ENCODE assay signal across 8 cellular contexts in genomic region chr7:137898839-137899681, GRCh38. TPM values are rescaled to one million over a fixed set of nuclear protein-coding genes. Genes with fewer than 3 reads are reported as not detected.
DNase-seq lines count a peak whose midpoint lies in the region; ATAC-seq and TF ChIP-seq lines count a peak whose summit lies in the region.

No MANE protein-coding gene starts in this region.

- POLR2A ChIA-PET in AG04450 (lab: Yijun Ruan, JAX) = no interaction called here

- TF ChIP-seq CTCF in AG04450 (IDR thresholded peaks at IDR 0.05; ENCODE audit: low read depth, low read length) = peak; percentile 98

- CTCF ChIA-PET in AG04450 (lab: Charles Lee) = interaction anchor here (0.7 to 9.9 kb wide), 16 partner anchors 9 to 292 kb away, joined by 3 to 365 read pairs (median 5); partner anchors contain the start of gene CREB3L2

- H3K9me3 ChIP-seq in AG04450 (ENCODE audit: control insufficient read depth, insufficient read depth, low read length) = no peaks in the 10 kb centered on the region; the same call in 1 of the 2 replicates

- peak; percentile 70 for ATAC-seq in GM18867 (IDR thresholded peaks at IDR 0.05; ENCODE audit: unreplicated experiment)
- peak; percentile 75 for ATAC-seq in HG03103 (IDR thresholded peaks at IDR 0.05; ENCODE audit: low read depth, unreplicated experiment)
- peak; percentile 74 to 82 for ATAC-seq in activated CD4-positive, CD25-positive, alpha-beta regulatory T cell treated with anti-CD3 and anti-CD28 coated beads, Interleukin-2, amount 50 U/mL, for 24 hours

- H3K27ac ChIP-seq in AG04450 (ENCODE audit: low read depth, low read length) (peak overlapping the region; percentile 47), caudate nucleus (ENCODE audit: low read depth, low read length) (no peak overlapping the region), layer of hippocampus (ENCODE audit: low read depth, low read length) (peak overlapping the region; percentile 63)

- no peak overlapping the region for H3K4me3 ChIP-seq in AG04450 (ENCODE audit: low read depth, low read length)

- no peaks in the 10 kb centered on the region for H3K27me3 ChIP-seq in AG04450 (ENCODE audit: control insufficient read depth, insufficient read depth, low read length)
- H3K27me3 ChIP-seq in layer of hippocampus (ENCODE audit: control insufficient read depth, insufficient read depth, low read length) = no peaks in the 10 kb centered on the region

- DNase-seq in AG04450 (ENCODE audit: low read depth, low spot score) = peak; percentile 47
- peak; percentile 89 for DNase-seq in NCI-H2227 (lab: John Stamatoyannopoulos, UW; ENCODE audit: unreplicated experiment)
- DNase-seq in caudate nucleus (lab: John Stamatoyannopoulos, UW) = peak in 59 of 61 donors; percentile 8 to 85 (median 60)
- peak; percentile 80 for DNase-seq in stimulated activated CD4-positive, alpha-beta T cell treated with anti-CD3 and anti-CD28 coated beads, Interleukin-1b, Interleukin-23, amount 100 ng/mL, for 48 hours

RNA-seq across cellular contexts. Expression of gene DGKI, which starts 52.3 kb away (rescaled TPM):
- polyA plus RNA-seq in AG04450 (2011; rRNA removed) = 3.1 TPM in 2 replicates
- 13.8 and 14.5 TPM in 2 replicates for polyA minus RNA-seq in AG04450 (2011; rRNA and poly(A)+ RNA removed)
